Comparison of ENCODE assay signal across 8 cellular contexts in the genomic region with DNA sequence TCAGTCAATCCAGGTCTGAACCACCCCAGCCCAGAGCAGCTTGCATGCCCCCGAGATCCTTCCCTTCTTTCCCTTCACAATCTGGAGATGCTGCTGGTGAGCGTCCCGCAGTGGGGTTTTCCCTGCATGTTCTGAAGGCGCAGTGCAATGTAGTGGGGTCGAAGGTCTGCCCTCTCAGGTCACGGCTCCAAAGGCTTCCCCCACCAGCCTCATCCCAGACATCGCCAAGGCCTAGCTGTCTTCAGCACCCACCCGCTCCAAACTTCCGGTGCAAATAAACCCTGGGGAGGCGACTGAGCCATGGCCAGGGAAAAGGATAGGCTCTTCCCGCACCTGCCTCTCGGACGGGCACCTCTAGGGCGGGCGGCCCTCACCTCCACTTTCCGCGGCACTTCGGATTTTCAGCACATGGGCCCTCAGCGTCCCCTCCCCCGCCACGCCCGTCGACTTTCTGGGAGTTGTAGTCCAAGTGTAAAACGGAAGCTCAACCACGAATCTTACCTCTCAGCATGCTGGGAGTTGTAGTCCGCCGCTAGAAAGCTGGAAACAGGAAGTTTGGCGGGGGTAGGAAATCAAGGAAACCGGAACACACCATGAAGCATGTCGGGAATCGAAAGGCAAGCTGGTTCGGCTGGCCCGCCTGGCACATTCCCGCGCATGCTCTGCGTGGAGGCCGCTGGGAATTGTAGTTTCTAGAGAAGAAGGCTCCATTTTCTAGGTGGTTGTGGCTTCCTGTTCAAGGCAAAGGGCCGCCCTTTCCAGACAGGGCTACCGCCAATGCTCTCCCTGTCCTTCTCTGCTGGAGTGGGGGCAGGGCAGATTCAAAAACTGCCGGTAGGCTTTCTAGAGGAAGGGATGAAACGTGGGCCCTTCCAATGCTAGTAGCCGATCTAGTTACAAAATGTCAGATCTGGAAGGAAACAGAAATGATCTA. TPM values are rescaled to one million over a fixed set of nuclear protein-coding genes. Genes with fewer than 3 reads are reported as not detected.
DNase-seq lines count a peak whose midpoint lies in the region; ATAC-seq and TF ChIP-seq lines count a peak whose summit lies in the region.

A gene (minus strand): TSS at position 410 of the 934 bp plus-strand sequence. CDS start 2,384 bp downstream, outside the sequence.

- H3K4me1 ChIP-seq in suprapubic skin, result peaks cover 28% of the 10 kb centered on the region

- peak within 1 kb of the TSS; percentile 75 for H3K27ac ChIP-seq in suprapubic skin

- TF ChIP-seq CTCF in suprapubic skin (IDR thresholded peaks at IDR 0.05), result no peak

- peak within 1 kb of the TSS; percentile 94 to 98 for H3K27ac Mint-ChIP-seq in activated naive CD4-positive, alpha-beta T cell treated with anti-CD3 and anti-CD28 coated beads, Interleukin-2, amount 50 U/mL, for 72 hours

- peak in 1 of 2 donors; percentile 8 for TF ChIP-seq POLR2A in suprapubic skin (IDR thresholded peaks at IDR 0.05)

- H3K9me3 ChIP-seq in suprapubic skin, result no peaks in the 10 kb centered on the region

- no peak for TF ChIP-seq EP300 in suprapubic skin (IDR thresholded peaks at IDR 0.05)

- ATAC-seq in HG02610 (IDR thresholded peaks at IDR 0.05; ENCODE audit: unreplicated experiment), result peak; percentile 77
- ATAC-seq in activated naive CD4-positive, alpha-beta T cell treated with anti-CD3 and anti-CD28 coated beads, Interleukin-2, amount 50 U/mL, for 72 hours, result peak; percentile 89 to 90

- peaks cover 17 to 47% of the 10 kb centered on the region in 2 donors for H3K36me3 Mint-ChIP-seq in activated naive CD4-positive, alpha-beta T cell treated with anti-CD3 and anti-CD28 coated beads, Interleukin-2, amount 50 U/mL, for 72 hours

- no peaks in the 10 kb centered on the region for H3K9me3 Mint-ChIP-seq in activated naive CD4-positive, alpha-beta T cell treated with anti-CD3 and anti-CD28 coated beads, Interleukin-2, amount 50 U/mL, for 72 hours

- WGBS in suprapubic skin, result 2% methylated on average over 31 of the region's 42 CpGs

- DNase-seq in NCI-H1092 treated with DMSO at 0.1 percent for 48 hours (lab: John Stamatoyannopoulos, UW) (peak; percentile 100), SKM-1 (lab: John Stamatoyannopoulos, UW; ENCODE audit: unreplicated experiment) (peak; percentile 100), globus pallidus (ENCODE audit: low spot score) (peak; percentile 100), nucleus accumbens (lab: John Stamatoyannopoulos, UW) (peak; percentile 86 to 99 (median 98)), suprapubic skin (ENCODE audit: low spot score in 2 of 2) (peak; percentile 98 to 99)
- peak; percentile 94 to 97 for DNase-seq in activated naive CD4-positive, alpha-beta T cell treated with anti-CD3 and anti-CD28 coated beads, Interleukin-2, amount 50 U/mL, for 72 hours (ENCODE audit: low spot score in 2 of 2)

- H3K27me3 ChIP-seq in suprapubic skin, result no peaks in the 10 kb centered on the region

- H3K36me3 ChIP-seq in suprapubic skin, result peaks cover 57% of the 10 kb centered on the region

- H3K4me3 ChIP-seq in GM08714 (ENCODE audit: low read length), result peak within 1 kb of the TSS; percentile 70
- peak within 1 kb of the TSS; percentile 59 for H3K4me3 ChIP-seq in suprapubic skin

RNA-seq across cellular contexts. Expression of the gene that starts here (rescaled TPM):
- total RNA-seq in activated naive CD4-positive, alpha-beta T cell treated with anti-CD3 and anti-CD28 coated beads, Interleukin-2, amount 50 U/mL, for 72 hours, result 10 to 100 TPM; 61.4 to 70.4 TPM
- 10 to 100 TPM; 33.6 to 66.6 (median 55.0) TPM for total RNA-seq in suprapubic skin

Comparison
In these comparisons a context has a peak if more than half of its experiments do, and no peak if none do; other contexts are left out.
1. Peak in every context shown above with its lines: DNase-seq, ATAC-seq, H3K4me3 ChIP-seq and H3K27ac ChIP-seq.